ENCODE assay signal across 35 cellular contexts in the genomic region with DNA sequence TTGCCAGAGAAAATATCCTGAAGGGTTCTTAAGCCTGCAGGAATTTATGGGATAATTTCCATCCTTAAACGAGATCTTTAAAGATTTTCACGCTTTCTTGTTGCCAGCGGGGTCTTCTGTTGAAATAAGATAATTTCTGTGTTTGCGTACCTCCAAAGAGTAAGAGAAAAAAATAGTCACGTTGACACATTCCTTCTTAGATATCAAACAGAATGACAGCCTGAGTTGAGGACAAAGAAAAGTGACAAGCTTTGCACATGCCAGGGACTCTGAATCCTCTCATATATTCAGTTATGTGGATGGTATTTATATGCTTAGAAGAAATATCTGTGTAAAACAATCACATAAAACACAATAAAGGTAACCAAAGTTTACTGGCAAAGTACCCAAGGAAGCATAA. TPM values are rescaled to one million over a fixed set of nuclear protein-coding genes. Genes with fewer than 3 reads are reported as not detected.
A peak's percentile ranks its signal among the peaks of the same experiment; 100 is the strongest.
DNase-seq lines count a peak whose midpoint lies in the region; ATAC-seq and TF ChIP-seq lines count a peak whose summit lies in the region.
"Had no signal": no experiment of that assay in that cellular context is flagged by ENCODE, and none has a peak within 500 bp of the region (broad histone marks: within the 10 kb centered on the region; RNA-seq: fewer than 3 reads in every experiment).

No MANE protein-coding gene starts in this region.

- H2BK15ac ChIP-seq in neuronal stem cell (ENCODE audit: low read length): no peak overlapping the region

- TF ChIP-seq RAD21 in neural cell (conservative IDR thresholded peaks at IDR 0.05): no peak

- TF ChIP-seq CTCF in right atrium auricular region (IDR thresholded peaks at IDR 0.05) (no peak), neural cell (IDR thresholded peaks at IDR 0.05; ENCODE audit: poor library complexity, severe bottlenecking) (no peak), neural progenitor cell (IDR thresholded peaks at IDR 0.05) (no peak), ascending aorta (IDR thresholded peaks at IDR 0.05) (no peak)

- H3K9me2 ChIP-seq in neural cell (ENCODE audit: insufficient read depth, low read length): no peaks in the 10 kb centered on the region

- peaks cover 22% of the 10 kb centered on the region for H3K4me1 Mint-ChIP-seq in neural progenitor cell
- H3K4me1 Mint-ChIP-seq: B cell; CD14-positive monocyte; CD4-positive, alpha-beta memory T cell; CD4-positive, CD25-positive, alpha-beta regulatory T cell; CD8-positive, alpha-beta memory T cell had no signal

- no peaks in the 10 kb centered on the region for H3K79me1 ChIP-seq in neuronal stem cell (ENCODE audit: low read depth, low read length)

- H2BK5ac ChIP-seq in neuronal stem cell (ENCODE audit: low read length): no peak overlapping the region

- intact Hi-C loops in left cardiac atrium (cut with DNase I): no loop called here
- intact Hi-C loops in ascending aorta (cut with DNase I): no loop called here

- H3K27ac Mint-ChIP-seq in neural progenitor cell: peak overlapping the region; percentile 22
- H3K27ac Mint-ChIP-seq: B cell; CD14-positive monocyte; CD4-positive, alpha-beta memory T cell; CD4-positive, alpha-beta T cell; CD8-positive, alpha-beta memory T cell; CD8-positive, alpha-beta T cell had no signal

- H3K4ac ChIP-seq in neuronal stem cell (ENCODE audit: low read length): no peak overlapping the region

- no peak overlapping the region for H3K23ac ChIP-seq in neuronal stem cell (ENCODE audit: low read depth, low read length, poor library complexity)

- WGBS in neuronal stem cell (ENCODE audit: extremely low coverage in 2 of 2, insufficient read length in 2 of 2, insufficient replicate concordance in 1 of 2), 2 donors: no CpG with 5 or more reads among the region's 5 CpGs

- no peak overlapping the region for H2AK5ac ChIP-seq in neuronal stem cell (ENCODE audit: low read depth, low read length)

- no peaks in the 10 kb centered on the region for H3F3A ChIP-seq in neural cell (ENCODE audit: insufficient read depth, low read length, poor library complexity, severe bottlenecking)
- H3F3A ChIP-seq in neural progenitor cell (ENCODE audit: low read depth): no peaks in the 10 kb centered on the region

- peak; percentile 93 for TF ChIP-seq EP300 in neural cell (conservative IDR thresholded peaks at IDR 0.05; ENCODE audit: poor library complexity, severe bottlenecking)

- ATAC-seq in left cardiac atrium (no peak), HG03025 (IDR thresholded peaks at IDR 0.05; ENCODE audit: low FRiP score, unreplicated experiment) (no peak)
- ATAC-seq: A549; CD8-positive, alpha-beta T cell had no signal

- H3K14ac ChIP-seq in neuronal stem cell (ENCODE audit: low read length): no peak overlapping the region

- H3K4me3 Mint-ChIP-seq in neural progenitor cell: no peak overlapping the region
- H3K4me3 Mint-ChIP-seq: B cell; CD14-positive monocyte; CD4-positive, alpha-beta memory T cell; CD4-positive, alpha-beta T cell; CD4-positive, CD25-positive, alpha-beta regulatory T cell; CD8-positive, alpha-beta memory T cell; CD8-positive, alpha-beta T cell had no signal

- H3K36me3 ChIP-seq in right atrium auricular region (no peaks in the 10 kb centered on the region), neural cell (ENCODE audit: insufficient read depth, low read length) (no peaks in the 10 kb centered on the region), neural progenitor cell (no peaks in the 10 kb centered on the region), neuronal stem cell (replicated peaks in 1 of 2; ENCODE audit: control insufficient read depth in 2 of 2, insufficient read depth in 2 of 2, low read length in 2 of 2) (no peaks in the 10 kb centered on the region), ascending aorta (no peaks in the 10 kb centered on the region)
- H3K36me3 ChIP-seq: BE2C; BLaER1; BLaER1 treated with 17β-estradiol and CSF1 and Interleukin-3, amounts not matched to agents 10 nM and 100 nM had no signal

- H2BK12ac ChIP-seq in neuronal stem cell (ENCODE audit: low read length): no peak overlapping the region

- no peaks in the 10 kb centered on the region for H3K9me3 ChIP-seq in right atrium auricular region
- no peaks in the 10 kb centered on the region for H3K9me3 ChIP-seq in neural cell (ENCODE audit: low read length)
- no peaks in the 10 kb centered on the region for H3K9me3 ChIP-seq in neural progenitor cell (ENCODE audit: low read depth)
- H3K9me3 ChIP-seq in neuronal stem cell (replicated peaks in 1 of 2; ENCODE audit: control insufficient read depth in 2 of 2, insufficient read depth in 1 of 2, low read depth in 1 of 2, low read length in 2 of 2): no peaks in the 10 kb centered on the region
- no peaks in the 10 kb centered on the region for H3K9me3 ChIP-seq in ascending aorta
- H3K9me3 ChIP-seq: A549, BE2C, BLaER1, Caco-2 had no signal

- H3K36me3 Mint-ChIP-seq in neural progenitor cell: no peaks in the 10 kb centered on the region
- H3K36me3 Mint-ChIP-seq: CD14-positive monocyte; CD4-positive, alpha-beta memory T cell; CD4-positive, CD25-positive, alpha-beta regulatory T cell; CD8-positive, alpha-beta memory T cell; CD8-positive, alpha-beta T cell had no signal

- H2AFZ ChIP-seq in neural cell (ENCODE audit: low read depth, low read length) (no peak overlapping the region), neural progenitor cell (replicated peaks) (no peak overlapping the region), neuronal stem cell (ENCODE audit: low read length) (peak overlapping the region; percentile 1)

- H3K4me2 ChIP-seq in neural cell (ENCODE audit: low read length): peak overlapping the region; percentile 31
- no peak overlapping the region for H3K4me2 ChIP-seq in neural progenitor cell
- H3K4me2 ChIP-seq in neuronal stem cell (ENCODE audit: insufficient read depth, low read length, poor library complexity, severe bottlenecking): no peak overlapping the region
- H3K4me2 ChIP-seq: A549; BLaER1; BLaER1 treated with 17β-estradiol and CSF1 and Interleukin-3, amounts not matched to agents 10 nM and 100 nM had no signal

- DNase-seq in right atrium auricular region (ENCODE audit: low spot score) (no peak), left cardiac atrium (no peak), neural progenitor cell (ENCODE audit: low spot score) (no peak), neuronal stem cell (ENCODE audit: low spot score) (no peak), ascending aorta (ENCODE audit: low spot score in 2 of 2) (no peak)
- no peak for DNase-seq in stimulated activated CD4-positive, alpha-beta T cell treated with anti-CD3 and anti-CD28 coated beads, Interleukin-1b, Interleukin-23, amount 100 ng/mL, for 48 hours
- DNase-seq: 8988T; ACHN; AML-193; BE2C; C1 segment of cervical spinal cord; Caco-2; Calu3; CD4-positive, alpha-beta memory T cell; CD4-positive, alpha-beta T cell; CD4-positive, CD25-positive, alpha-beta regulatory T cell; CD8-positive, alpha-beta memory T cell; CD8-positive, alpha-beta T cell; COR-L47; DMS 273 treated with DMSO at 0.1 percent for 48 hours; DMS153; DMS53; DMS79; DMS79 treated with DMSO at 0.1 percent for 48 hours; DND-41; EL had no signal

- no peaks in the 10 kb centered on the region for H3K27me3 ChIP-seq in right atrium auricular region
- H3K27me3 ChIP-seq in neural cell (ENCODE audit: insufficient read depth, low read depth, low read length): no peaks in the 10 kb centered on the region
- H3K27me3 ChIP-seq in neural progenitor cell: no peaks in the 10 kb centered on the region
- H3K27me3 ChIP-seq in neuronal stem cell (ENCODE audit: control insufficient read depth in 3 of 3, insufficient read depth in 3 of 3, low read depth in 1 of 3, low read length in 3 of 3): no peaks in the 10 kb centered on the region
- H3K27me3 ChIP-seq in ascending aorta: no peaks in the 10 kb centered on the region
- H3K27me3 ChIP-seq: BE2C; BLaER1; BLaER1 treated with 17β-estradiol and CSF1 and Interleukin-3, amounts not matched to agents 10 nM and 100 nM had no signal

- H4K91ac ChIP-seq in neuronal stem cell (ENCODE audit: low read depth, low read length, poor library complexity): no peak overlapping the region

- H2BK120ac ChIP-seq in neuronal stem cell (ENCODE audit: low read depth, low read length): no peak overlapping the region

- H3K18ac ChIP-seq in neuronal stem cell (ENCODE audit: low read length): no peak overlapping the region

- H3K9me3 Mint-ChIP-seq in neural progenitor cell: peaks cover 11% of the 10 kb centered on the region
- H3K9me3 Mint-ChIP-seq: CD4-positive, alpha-beta memory T cell; CD4-positive, alpha-beta T cell; CD4-positive, CD25-positive, alpha-beta regulatory T cell; CD8-positive, alpha-beta memory T cell; CD8-positive, alpha-beta T cell had no signal

- H3K27ac ChIP-seq in right atrium auricular region (peak overlapping the region; percentile 40 to 53), neural cell (ENCODE audit: low read length) (peak overlapping the region; percentile 43), neural progenitor cell (no peak overlapping the region), neuronal stem cell (replicated peaks; ENCODE audit: low read length) (no peak overlapping the region), ascending aorta (no peak overlapping the region)
- H3K27ac ChIP-seq: 22Rv1; A549; BLaER1; BLaER1 treated with 17β-estradiol and CSF1 and Interleukin-3, amounts not matched to agents 10 nM and 100 nM; C4-2B had no signal

- H3K4me3 ChIP-seq in right atrium auricular region (no peak overlapping the region), neural cell (ENCODE audit: low read length) (peak overlapping the region; percentile 14), neural progenitor cell (no peak overlapping the region), neuronal stem cell (ENCODE audit: low read length in 2 of 2) (no peak overlapping the region), ascending aorta (no peak overlapping the region)
- H3K4me3 ChIP-seq: A549; BLaER1; BLaER1 treated with 17β-estradiol and CSF1 and Interleukin-3, amounts not matched to agents 10 nM and 100 nM had no signal

- no peaks in the 10 kb centered on the region for H3K27me3 Mint-ChIP-seq in neural progenitor cell (ENCODE audit: insufficient read depth, low read depth)
- H3K27me3 Mint-ChIP-seq: CD4-positive, alpha-beta T cell had no signal

- no peaks in the 10 kb centered on the region for H3K4me1 ChIP-seq in right atrium auricular region
- no peaks in the 10 kb centered on the region for H3K4me1 ChIP-seq in neural progenitor cell
- H3K4me1 ChIP-seq in neuronal stem cell (ENCODE audit: control insufficient read depth in 2 of 2, insufficient read depth in 1 of 2, low read depth in 1 of 2, low read length in 2 of 2): no peaks in the 10 kb centered on the region
- no peaks in the 10 kb centered on the region for H3K4me1 ChIP-seq in ascending aorta
- H3K4me1 ChIP-seq: A549 had no signal

- H3K9ac ChIP-seq in neural cell (ENCODE audit: low read length): no peak overlapping the region
- no peak overlapping the region for H3K9ac ChIP-seq in neural progenitor cell
- no peak overlapping the region for H3K9ac ChIP-seq in neuronal stem cell (ENCODE audit: low read depth, low read length, poor library complexity)
- H3K9ac ChIP-seq: BLaER1; BLaER1 treated with 17β-estradiol and CSF1 and Interleukin-3, amounts not matched to agents 10 nM and 100 nM had no signal

- H4K20me1 ChIP-seq in neural cell (ENCODE audit: insufficient read depth) (no peaks in the 10 kb centered on the region), neural progenitor cell (ENCODE audit: low read depth) (no peaks in the 10 kb centered on the region)
- H4K20me1 ChIP-seq: BLaER1; BLaER1 treated with 17β-estradiol and CSF1 and Interleukin-3, amounts not matched to agents 10 nM and 100 nM had no signal

- no peak overlapping the region for H4K8ac ChIP-seq in neuronal stem cell (ENCODE audit: low read depth, low read length)

- H3K79me2 ChIP-seq in neural cell (replicated peaks; ENCODE audit: insufficient read depth, low read length): no peaks in the 10 kb centered on the region
- H3K79me2 ChIP-seq in neural progenitor cell (ENCODE audit: low read depth): no peaks in the 10 kb centered on the region

RNA-seq across cellular contexts. Expression of gene PAM, which starts 21.6 kb away (rescaled TPM):
- 1,000 to 10,000 TPM; 2,512 to 4,531 TPM for total RNA-seq in right atrium auricular region
- total RNA-seq in left cardiac atrium: 1,000 to 10,000 TPM; 2,389 to 3,652 TPM
- 318 and 363 TPM in 2 replicates for polyA plus RNA-seq in neural cell
- polyA minus RNA-seq in neural cell: 342 and 369 TPM in 2 replicates
- 157 and 246 TPM in 2 replicates for total RNA-seq in neural progenitor cell (ENCODE audit: low replicate concordance)
- 64.4 TPM for polyA plus RNA-seq in neuronal stem cell (2013, experiment 1 of 2)
- 66.9 TPM for polyA plus RNA-seq in neuronal stem cell (2013, experiment 2 of 2)
- total RNA-seq in ascending aorta: 940 TPM

Comparison
In these comparisons a context has a peak if more than half of its experiments do, and no peak if none do; other contexts are left out.
1. H3K27ac ChIP-seq: peak in right atrium auricular region (2 of 2) and neural cell (single experiment); none in neural progenitor cell (single experiment), neuronal stem cell (single experiment) and ascending aorta (0 of 2).